Comparison of ENCODE assay signal across 33 cellular contexts in the genomic region with DNA sequence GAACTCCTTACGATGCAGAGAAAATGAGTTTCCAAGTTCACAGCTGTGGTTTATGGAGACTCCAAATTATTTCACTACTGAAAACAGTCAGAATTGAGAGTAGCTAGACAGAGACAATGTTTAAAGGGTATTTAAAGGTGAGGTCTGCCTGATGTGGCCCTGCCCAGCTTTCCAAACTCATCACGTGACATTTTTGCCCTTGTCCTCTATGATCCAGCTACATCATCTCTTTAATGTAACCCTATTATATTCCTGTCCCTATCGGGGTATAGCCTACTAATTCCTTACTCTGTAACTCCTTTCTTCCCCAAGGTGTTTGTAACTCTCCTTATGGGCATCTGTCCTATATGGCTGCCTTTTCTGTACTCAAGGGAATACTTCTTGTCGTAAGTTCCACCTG.
"Had no signal": no experiment of that assay in that cellular context is flagged by ENCODE, and none has a peak within 500 bp of the region (broad histone marks: within the 10 kb centered on the region; RNA-seq: fewer than 3 reads in every experiment).

No MANE protein-coding gene starts in this region.

- H3K27me3 ChIP-seq: adrenal gland, ascending aorta, body of pancreas, brain microvascular endothelial cell, breast epithelium, cardiac muscle cell had no signal

- FAIRE-seq: astrocyte, bronchial epithelial cell had no signal

- H3K4me3 ChIP-seq: adrenal gland, ascending aorta, body of pancreas, breast epithelium, cardiac muscle cell had no signal

- H3K9me3 ChIP-seq: adrenal gland, ascending aorta, body of pancreas, breast epithelium had no signal

- H3K4me1 ChIP-seq: adrenal gland, ascending aorta, body of pancreas, breast epithelium had no signal

- H3K36me3 ChIP-seq: adrenal gland, ascending aorta, brain microvascular endothelial cell, breast epithelium, cardiac muscle cell had no signal

- ATAC-seq: activated naive CD4-positive, alpha-beta T cell treated with anti-CD3 and anti-CD28 coated beads, Interleukin-2, amount 50 U/mL, for 72 hours; activated naive CD8-positive, alpha-beta T cell treated with anti-CD3 and anti-CD28 coated beads, Interleukin-2, amount 50 U/mL, for 24 hours; activated T-cell treated with anti-CD3 and anti-CD28 coated beads, Interleukin-2, amount 50 U/mL, for 4 hours; activated T-cell treated with anti-CD3 and anti-CD28 coated beads, Interleukin-2, amount 50 U/mL, for 72 hours; activated T-helper 17 cell treated with anti-CD3 and anti-CD28 coated beads, Interleukin-2, amount 50 U/mL, for 72 hours; body of pancreas had no signal

- H3K27ac ChIP-seq: adrenal gland, ascending aorta, body of pancreas, brain microvascular endothelial cell, breast epithelium, cardiac muscle cell had no signal

- DNase-seq: activated effector memory CD4-positive, alpha-beta T cell treated with anti-CD3 and anti-CD28 coated beads, Interleukin-2, amount 50 U/mL, for 16 hours; activated effector memory CD4-positive, alpha-beta T cell treated with Interleukin-2 at 50 U/mL for 16 hours; activated gamma-delta T cell; activated gamma-delta T cell treated with Interleukin-2 at 50 U/mL for 16 hours; activated naive CD4-positive, alpha-beta T cell; activated naive CD4-positive, alpha-beta T cell treated with anti-CD3 and anti-CD28 coated beads for 36 hours; activated naive CD4-positive, alpha-beta T cell treated with anti-CD3 and anti-CD28 coated beads, Interleukin-2, amount 10 ng/mL, durations not matched to agents 7 days and 5 days; activated naive CD4-positive, alpha-beta T cell treated with anti-CD3 and anti-CD28 coated beads, Interleukin-2, amount 50 U/mL, for 16 hours; activated naive CD4-positive, alpha-beta T cell treated with Interleukin-2 at 50 U/mL for 16 hours; activated naive CD8-positive, alpha-beta T cell treated with anti-CD3 and anti-CD28 coated beads for 36 hours; activated naive CD8-positive, alpha-beta T cell treated with anti-CD3 and anti-CD28 coated beads, Interleukin-2, amount 10 ng/mL, durations not matched to agents 7 days and 5 days; activated naive CD8-positive, alpha-beta T cell treated with anti-CD3 and anti-CD28 coated beads, Interleukin-2, amount 50 U/mL, for 24 hours; activated T-cell treated with anti-CD3 and anti-CD28 coated beads, Interleukin-2, amount 50 U/mL, for 24 hours; activated T-cell treated with anti-CD3 and anti-CD28 coated beads, Interleukin-2, amount 50 U/mL, for 4 hours; activated T-cell treated with anti-CD3 and anti-CD28 coated beads, Interleukin-2, amount 50 U/mL, for 48 hours; activated T-cell treated with anti-CD3 and anti-CD28 coated beads, Interleukin-2, amount 50 U/mL, for 72 hours; adrenal gland; amniotic stem cell; amygdala; anterior cingulate cortex; aorta; body of pancreas; brain microvascular endothelial cell; caudate nucleus; central memory CD4-positive, alpha-beta T cell; cerebellar nuclear complex had no signal
